ENCODE assay signal across 14 cellular contexts in the genomic region with DNA sequence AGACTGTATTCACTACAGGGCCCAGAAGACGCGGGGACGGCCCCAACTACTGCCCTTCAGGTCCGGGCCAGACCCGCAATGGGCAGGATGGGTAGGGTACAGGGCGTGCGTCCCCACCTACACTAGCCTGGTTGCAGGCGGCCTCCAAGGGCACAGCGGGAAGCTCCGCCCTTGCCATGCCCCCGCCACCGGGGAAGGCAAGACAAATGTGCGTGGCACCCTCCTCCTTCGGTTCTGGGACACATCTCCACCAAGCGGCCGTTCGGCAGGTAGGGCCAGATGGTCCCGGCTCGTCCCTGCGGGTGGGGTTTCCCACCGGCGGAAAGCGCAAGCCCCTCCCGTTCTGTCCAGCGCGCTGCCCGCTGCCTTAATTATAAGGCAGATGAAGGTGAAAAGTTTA. TPM values are rescaled to one million over a fixed set of nuclear protein-coding genes. Genes with fewer than 3 reads are reported as not detected.
DNase-seq lines count a peak whose midpoint lies in the region; ATAC-seq and TF ChIP-seq lines count a peak whose summit lies in the region.
"Had no signal": no experiment of that assay in that cellular context is flagged by ENCODE, and none has a peak within 500 bp of the region (broad histone marks: within the 10 kb centered on the region; RNA-seq: fewer than 3 reads in every experiment).

No MANE protein-coding gene starts in this region.

- intact Hi-C loops in esophagus muscularis mucosa (cut with DNase I) = no loop called here

- no peak overlapping the region for H3K23ac ChIP-seq in neuronal stem cell (ENCODE audit: low read depth, low read length, poor library complexity)

- no peak overlapping the region for H2AFZ ChIP-seq in neuronal stem cell (ENCODE audit: low read length)

- H3K9ac ChIP-seq in HUES6 (ENCODE audit: low read length) (no peak overlapping the region), neuronal stem cell (ENCODE audit: low read depth, low read length, poor library complexity) (peak overlapping the region; percentile 17)

- peak overlapping the region; percentile 92 for H3K4me3 ChIP-seq in HUES6 (ENCODE audit: low read depth, low read length)
- no peak overlapping the region for H3K4me3 ChIP-seq in esophagus muscularis mucosa
- no peak overlapping the region for H3K4me3 ChIP-seq in neuronal stem cell (ENCODE audit: low read length in 2 of 2)
- H3K4me3 ChIP-seq: upper lobe of right lung had no signal

- H3K9me3 ChIP-seq in HUES6 (ENCODE audit: control insufficient read depth, insufficient read depth, low read depth, low read length) (no peaks in the 10 kb centered on the region), esophagus muscularis mucosa (no peaks in the 10 kb centered on the region), neuronal stem cell (replicated peaks in 1 of 2; ENCODE audit: control insufficient read depth in 2 of 2, insufficient read depth in 1 of 2, low read depth in 1 of 2, low read length in 2 of 2) (no peaks in the 10 kb centered on the region)
- H3K9me3 ChIP-seq: upper lobe of right lung had no signal

- H3K27ac Mint-ChIP-seq in T-helper 1 cell treated with Interleukin-12 subunit alpha and Interleukin-12 subunit beta and Interleukin-4 antibody, amounts not matched to agents 30 μg/mL and 1 μg/mL, for 36 hours = no peak overlapping the region
- no peak overlapping the region for H3K27ac Mint-ChIP-seq in glutamatergic neuron (ENCODE audit: unreplicated experiment)

- TF ChIP-seq EP300 in esophagus muscularis mucosa (IDR thresholded peaks at IDR 0.05) = no peak

- 73% methylated on average over 27 of the region's 27 CpGs for WGBS in esophagus muscularis mucosa
- WGBS in neuronal stem cell (ENCODE audit: extremely low coverage in 2 of 2, insufficient read length in 2 of 2, insufficient replicate concordance in 1 of 2), 2 donors = no CpG with 5 or more reads among the region's 27 CpGs

- no peak overlapping the region for H2AK5ac ChIP-seq in neuronal stem cell (ENCODE audit: low read depth, low read length)

- H3K14ac ChIP-seq in neuronal stem cell (ENCODE audit: low read length) = no peak overlapping the region

- no peaks in the 10 kb centered on the region for H3K9me3 Mint-ChIP-seq in T-helper 1 cell treated with Interleukin-12 subunit alpha and Interleukin-12 subunit beta and Interleukin-4 antibody, amounts not matched to agents 30 μg/mL and 1 μg/mL, for 36 hours
- peaks cover 13% of the 10 kb centered on the region for H3K9me3 Mint-ChIP-seq in glutamatergic neuron (ENCODE audit: unreplicated experiment)

- H3K36me3 ChIP-seq in HUES6 (ENCODE audit: control insufficient read depth, insufficient read depth, low read length) (peaks cover 21% of the 10 kb centered on the region), esophagus muscularis mucosa (peaks cover 10 to 26% (median 20%) of the 10 kb centered on the region in 4 donors), neuronal stem cell (replicated peaks in 1 of 2; ENCODE audit: control insufficient read depth in 2 of 2, insufficient read depth in 2 of 2, low read length in 2 of 2) (peaks cover 19 to 37% of the 10 kb centered on the region in 2 donors)

- no peaks in the 10 kb centered on the region for H3K27me3 Mint-ChIP-seq in T-helper 1 cell treated with Interleukin-12 subunit alpha and Interleukin-12 subunit beta and Interleukin-4 antibody, amounts not matched to agents 30 μg/mL and 1 μg/mL, for 36 hours (ENCODE audit: low read depth)
- peaks cover 1% of the 10 kb centered on the region for H3K27me3 Mint-ChIP-seq in glutamatergic neuron (ENCODE audit: unreplicated experiment)
- H3K27me3 Mint-ChIP-seq: activated naive CD8-positive, alpha-beta T cell had no signal

- H3K4me3 Mint-ChIP-seq in T-helper 1 cell treated with Interleukin-12 subunit alpha and Interleukin-12 subunit beta and Interleukin-4 antibody, amounts not matched to agents 30 μg/mL and 1 μg/mL, for 36 hours = peak overlapping the region; percentile 10
- H3K4me3 Mint-ChIP-seq in glutamatergic neuron (ENCODE audit: unreplicated experiment) = no peak overlapping the region

- no peak overlapping the region for H4K91ac ChIP-seq in neuronal stem cell (ENCODE audit: low read depth, low read length, poor library complexity)

- H3K4me1 ChIP-seq in HUES6 (ENCODE audit: control insufficient read depth, insufficient read depth, low read length) (peaks cover 11% of the 10 kb centered on the region; the same call in 1 of the 2 replicates), esophagus muscularis mucosa (peaks cover 35 to 47% (median 47%) of the 10 kb centered on the region in 4 donors), neuronal stem cell (ENCODE audit: control insufficient read depth in 2 of 2, insufficient read depth in 1 of 2, low read depth in 1 of 2, low read length in 2 of 2) (peaks cover 9 to 20% of the 10 kb centered on the region in 2 donors)

- H2BK5ac ChIP-seq in neuronal stem cell (ENCODE audit: low read length) = no peak overlapping the region

- peaks cover 11% of the 10 kb centered on the region for H3K36me3 Mint-ChIP-seq in T-helper 1 cell treated with Interleukin-12 subunit alpha and Interleukin-12 subunit beta and Interleukin-4 antibody, amounts not matched to agents 30 μg/mL and 1 μg/mL, for 36 hours (ENCODE audit: low read depth)
- no peaks in the 10 kb centered on the region for H3K36me3 Mint-ChIP-seq in glutamatergic neuron (ENCODE audit: unreplicated experiment)

- DNase-seq in T-helper 1 cell = no peak
- DNase-seq in esophagus muscularis mucosa (ENCODE audit: extremely low spot score) = no peak
- no peak for DNase-seq in neuronal stem cell (ENCODE audit: low spot score)
- DNase-seq in amygdala (lab: John Stamatoyannopoulos, UW) = no peak
- no peak for DNase-seq in glutamatergic neuron
- DNase-seq: cerebellar nuclear complex; NCI-H1105 treated with DMSO at 0.1 percent for 48 hours; NCI-H226; stimulated activated CD4-positive, alpha-beta T cell treated with anti-CD3 and anti-CD28 coated beads, Interleukin-2, amount 100 ng/mL, for 48 hours; upper lobe of right lung had no signal

- no peak overlapping the region for H3K18ac ChIP-seq in neuronal stem cell (ENCODE audit: low read length)

- no peak for ATAC-seq in HG03457 (IDR thresholded peaks at IDR 0.05; ENCODE audit: unreplicated experiment)
- ATAC-seq: upper lobe of right lung had no signal

- no peaks in the 10 kb centered on the region for H3K27me3 ChIP-seq in HUES6 (ENCODE audit: control insufficient read depth, insufficient read depth, low read length)
- H3K27me3 ChIP-seq in esophagus muscularis mucosa = no peaks in the 10 kb centered on the region
- H3K27me3 ChIP-seq in neuronal stem cell (ENCODE audit: control insufficient read depth in 3 of 3, insufficient read depth in 3 of 3, low read depth in 1 of 3, low read length in 3 of 3) = no peaks in the 10 kb centered on the region
- H3K27me3 ChIP-seq: upper lobe of right lung had no signal

- peaks cover 4% of the 10 kb centered on the region for H3K79me1 ChIP-seq in neuronal stem cell (ENCODE audit: low read depth, low read length)

- no peak overlapping the region for H2BK15ac ChIP-seq in neuronal stem cell (ENCODE audit: low read length)

- no peak for TF ChIP-seq POLR2A in esophagus muscularis mucosa (IDR thresholded peaks at IDR 0.05; ENCODE audit: low read depth)

- TF ChIP-seq CTCF in esophagus muscularis mucosa (IDR thresholded peaks at IDR 0.05) = no peak
- TF ChIP-seq CTCF in glutamatergic neuron (IDR thresholded peaks at IDR 0.05; ENCODE audit: partially characterized antibody, unreplicated experiment) = no peak

- no peak overlapping the region for H4K8ac ChIP-seq in neuronal stem cell (ENCODE audit: low read depth, low read length)

- H2BK12ac ChIP-seq in neuronal stem cell (ENCODE audit: low read length) = no peak overlapping the region

- H3K4me1 Mint-ChIP-seq in T-helper 1 cell treated with Interleukin-12 subunit alpha and Interleukin-12 subunit beta and Interleukin-4 antibody, amounts not matched to agents 30 μg/mL and 1 μg/mL, for 36 hours (ENCODE audit: low read depth) = peaks cover 27% of the 10 kb centered on the region
- peaks cover 10% of the 10 kb centered on the region for H3K4me1 Mint-ChIP-seq in glutamatergic neuron (ENCODE audit: low read depth, unreplicated experiment)

- H2BK120ac ChIP-seq in neuronal stem cell (ENCODE audit: low read depth, low read length) = no peak overlapping the region

- H3K4me2 ChIP-seq in neuronal stem cell (ENCODE audit: insufficient read depth, low read length, poor library complexity, severe bottlenecking) = no peak overlapping the region

- H3K4ac ChIP-seq in neuronal stem cell (ENCODE audit: low read length) = no peak overlapping the region

- H3K27ac ChIP-seq in HUES6 (ENCODE audit: low read depth, low read length) = no peak overlapping the region
- peak overlapping the region; percentile 93 to 97 (median 97) for H3K27ac ChIP-seq in esophagus muscularis mucosa (replicated peaks in 1 of 4)
- H3K27ac ChIP-seq in neuronal stem cell (replicated peaks; ENCODE audit: low read length) = no peak overlapping the region

RNA-seq across cellular contexts. Expression of a gene that starts 5.6 kb away (rescaled TPM):
- 10 to 100 TPM; 19.5 to 59.0 (median 27.4) TPM for total RNA-seq in esophagus muscularis mucosa
- polyA plus RNA-seq in neuronal stem cell (2013, experiment 1 of 2) = 32.1 TPM
- polyA plus RNA-seq in neuronal stem cell (2013, experiment 2 of 2) = 32.9 TPM
- total RNA-seq in glutamatergic neuron (ENCODE audit: unreplicated experiment) = 12.6 TPM

RNA-seq across cellular contexts. Expression of a gene that starts 5.8 kb away (rescaled TPM):
- total RNA-seq in esophagus muscularis mucosa = 10 to 100 TPM; 10.4 to 22.8 (median 21.0) TPM
- polyA plus RNA-seq in neuronal stem cell (2013, experiment 1 of 2) = 6.0 TPM
- polyA plus RNA-seq in neuronal stem cell (2013, experiment 2 of 2) = 6.0 TPM
- 28.3 TPM for total RNA-seq in glutamatergic neuron (ENCODE audit: unreplicated experiment)

Comparison
In these comparisons a context has a peak if more than half of its experiments do, and no peak if none do; other contexts are left out.
1. H3K27ac ChIP-seq: peak in esophagus muscularis mucosa (4 of 4); none in HUES6 (single experiment) and neuronal stem cell (single experiment).